ENCODE assay signal across 1 cellular context in the genomic region with DNA sequence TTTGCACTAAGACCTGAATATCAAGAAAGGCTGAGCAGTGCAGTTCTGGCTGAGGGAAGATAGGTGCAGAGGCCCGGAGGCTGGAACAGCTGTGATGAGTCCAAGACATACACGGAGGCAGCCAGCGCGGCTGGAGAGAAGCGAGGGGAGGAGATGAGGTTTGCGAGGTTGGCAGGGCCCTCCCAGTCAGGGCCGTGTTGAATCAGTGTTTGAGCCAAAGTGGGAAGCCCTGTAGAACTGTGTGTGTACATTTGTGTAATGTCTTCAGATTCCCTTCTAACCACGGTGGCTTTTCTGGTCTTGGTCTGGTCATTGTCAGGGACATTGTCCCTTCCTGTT.
TF ChIP-seq lines count a peak whose summit lies in the region.

No MANE protein-coding gene starts in this region.

TF ChIP-seq in SK-N-SH treated with all-trans-retinoic acid at 6 μM for 48 hours, 23 proteins besides CTCF, POLR2A, EP300 and RAD21 (continued from another document):
- TF ChIP-seq, protein P1, sequence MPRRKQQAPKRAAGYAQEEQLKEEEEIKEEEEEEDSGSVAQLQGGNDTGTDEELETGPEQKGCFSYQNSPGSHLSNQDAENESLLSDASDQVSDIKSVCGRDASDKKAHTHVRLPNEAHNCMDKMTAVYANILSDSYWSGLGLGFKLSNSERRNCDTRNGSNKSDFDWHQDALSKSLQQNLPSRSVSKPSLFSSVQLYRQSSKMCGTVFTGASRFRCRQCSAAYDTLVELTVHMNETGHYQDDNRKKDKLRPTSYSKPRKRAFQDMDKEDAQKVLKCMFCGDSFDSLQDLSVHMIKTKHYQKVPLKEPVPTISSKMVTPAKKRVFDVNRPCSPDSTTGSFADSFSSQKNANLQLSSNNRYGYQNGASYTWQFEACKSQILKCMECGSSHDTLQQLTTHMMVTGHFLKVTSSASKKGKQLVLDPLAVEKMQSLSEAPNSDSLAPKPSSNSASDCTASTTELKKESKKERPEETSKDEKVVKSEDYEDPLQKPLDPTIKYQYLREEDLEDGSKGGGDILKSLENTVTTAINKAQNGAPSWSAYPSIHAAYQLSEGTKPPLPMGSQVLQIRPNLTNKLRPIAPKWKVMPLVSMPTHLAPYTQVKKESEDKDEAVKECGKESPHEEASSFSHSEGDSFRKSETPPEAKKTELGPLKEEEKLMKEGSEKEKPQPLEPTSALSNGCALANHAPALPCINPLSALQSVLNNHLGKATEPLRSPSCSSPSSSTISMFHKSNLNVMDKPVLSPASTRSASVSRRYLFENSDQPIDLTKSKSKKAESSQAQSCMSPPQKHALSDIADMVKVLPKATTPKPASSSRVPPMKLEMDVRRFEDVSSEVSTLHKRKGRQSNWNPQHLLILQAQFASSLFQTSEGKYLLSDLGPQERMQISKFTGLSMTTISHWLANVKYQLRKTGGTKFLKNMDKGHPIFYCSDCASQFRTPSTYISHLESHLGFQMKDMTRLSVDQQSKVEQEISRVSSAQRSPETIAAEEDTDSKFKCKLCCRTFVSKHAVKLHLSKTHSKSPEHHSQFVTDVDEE (CRISPR knock-in tag; IDR thresholded peaks at IDR 0.05), result no peak
- no peak for TF ChIP-seq CREB5 (CRISPR knock-in tag; IDR thresholded peaks at IDR 0.05; ENCODE audit: low read depth)
- no peak for TF ChIP-seq ZC3H10 (CRISPR knock-in tag; IDR thresholded peaks at IDR 0.05)
- no peak for TF ChIP-seq ZNF8 (CRISPR knock-in tag; IDR thresholded peaks at IDR 0.05)
- TF ChIP-seq TCF4 (CRISPR knock-in tag; IDR thresholded peaks at IDR 0.05; ENCODE audit: borderline replicate concordance), result no peak
- TF ChIP-seq SNAI2 (CRISPR knock-in tag; IDR thresholded peaks at IDR 0.05), result no peak
- no peak for TF ChIP-seq ARNTL (CRISPR knock-in tag; IDR thresholded peaks at IDR 0.05; ENCODE audit: borderline replicate concordance, low read depth)
- no peak for TF ChIP-seq PPARA (CRISPR knock-in tag; IDR thresholded peaks at IDR 0.05; ENCODE audit: borderline replicate concordance)
- no peak for TF ChIP-seq ZFP3 (CRISPR knock-in tag; IDR thresholded peaks at IDR 0.05)
- no peak for TF ChIP-seq OSR1 (CRISPR knock-in tag; IDR thresholded peaks at IDR 0.05)
TF ChIP-seq in SK-N-SH treated with all-trans-retinoic acid at 6 μM for 48 hours: peak in this region for 0.
